12 cellular contexts compared by ENCODE assay signal in genomic region chr3:11583226-11583625, GRCh38.
A peak's percentile ranks its signal among the peaks of the same experiment; 100 is the strongest.
DNase-seq lines count a peak whose midpoint lies in the region; ATAC-seq and TF ChIP-seq lines count a peak whose summit lies in the region.
"Had no signal": no experiment of that assay in that cellular context is flagged by ENCODE, and none has a peak within 500 bp of the region (broad histone marks: within the 10 kb centered on the region; RNA-seq: fewer than 3 reads in every experiment).

No MANE protein-coding gene starts in this region.

- peaks cover 39% of the 10 kb centered on the region for H4K20me1 ChIP-seq in neural progenitor cell (ENCODE audit: low read depth)

- H3K9ac ChIP-seq in neural progenitor cell = no peak overlapping the region

- no peaks in the 10 kb centered on the region for H3K9me3 ChIP-seq in RWPE2 (ENCODE audit: severe bottlenecking)
- H3K9me3 ChIP-seq in neural progenitor cell (ENCODE audit: low read depth) = no peaks in the 10 kb centered on the region

- H3K4me1 Mint-ChIP-seq in endothelial cell (ENCODE audit: unreplicated experiment) (peaks cover 72% of the 10 kb centered on the region), neural progenitor cell (peaks cover 80% of the 10 kb centered on the region)

- H3K4me3 Mint-ChIP-seq in endothelial cell (ENCODE audit: unreplicated experiment) = no peak overlapping the region
- H3K4me3 Mint-ChIP-seq in neural progenitor cell = peak overlapping the region; percentile 80

- H3K4me1 ChIP-seq in ACC112 (ENCODE audit: control insufficient read depth, insufficient read depth, low read length, unreplicated experiment) = peaks cover 44% of the 10 kb centered on the region
- peaks cover 40% of the 10 kb centered on the region for H3K4me1 ChIP-seq in RWPE2 (ENCODE audit: insufficient read depth, poor library complexity, severe bottlenecking)
- peaks cover 43% of the 10 kb centered on the region for H3K4me1 ChIP-seq in neural progenitor cell

- H3K36me3 ChIP-seq in ACC112 (ENCODE audit: insufficient read depth, low read length) (peaks cover 11% of the 10 kb centered on the region; the same call in 1 of the 2 replicates), RWPE2 (ENCODE audit: low read depth) (no peaks in the 10 kb centered on the region), neural progenitor cell (no peaks in the 10 kb centered on the region)

- H3K27me3 Mint-ChIP-seq in endothelial cell (ENCODE audit: unreplicated experiment) = peaks cover 7% of the 10 kb centered on the region
- H3K27me3 Mint-ChIP-seq in neural progenitor cell (ENCODE audit: insufficient read depth, low read depth) = peaks cover 2% of the 10 kb centered on the region

- peak overlapping the region; percentile 98 for H3K4me2 ChIP-seq in neural progenitor cell

- H3K36me3 Mint-ChIP-seq in endothelial cell (ENCODE audit: low read depth, unreplicated experiment) = peaks cover 33% of the 10 kb centered on the region
- H3K36me3 Mint-ChIP-seq in neural progenitor cell = peaks cover 42% of the 10 kb centered on the region

- H3K79me2 ChIP-seq in ACC112 (ENCODE audit: control insufficient read depth, insufficient read depth, low read length, unreplicated experiment) = peaks cover 93% of the 10 kb centered on the region
- peaks cover 99% of the 10 kb centered on the region for H3K79me2 ChIP-seq in neural progenitor cell (ENCODE audit: low read depth)

- H3K4me3 ChIP-seq in ACC112 (ENCODE audit: low read depth, low read length) = peak overlapping the region; percentile 78; the same call in 1 of the 2 replicates
- no peak overlapping the region for H3K4me3 ChIP-seq in RWPE2 (ENCODE audit: severe bottlenecking)
- peak overlapping the region; percentile 49 for H3K4me3 ChIP-seq in neural progenitor cell

- H3K27ac Mint-ChIP-seq in endothelial cell (ENCODE audit: unreplicated experiment) = peak overlapping the region; percentile 74
- H3K27ac Mint-ChIP-seq in neural progenitor cell = peak overlapping the region; percentile 94

- H2AFZ ChIP-seq in ACC112 (ENCODE audit: low read length, unreplicated experiment) = no peak overlapping the region
- no peak overlapping the region for H2AFZ ChIP-seq in neural progenitor cell (replicated peaks)

- H3K9me3 Mint-ChIP-seq in endothelial cell (ENCODE audit: unreplicated experiment) = no peaks in the 10 kb centered on the region
- H3K9me3 Mint-ChIP-seq in neural progenitor cell = peaks cover 3% of the 10 kb centered on the region

- H3F3A ChIP-seq in neural progenitor cell (ENCODE audit: low read depth) = peaks cover 36% of the 10 kb centered on the region

- no peak for DNase-seq in RWPE2 (ENCODE audit: low spot score)
- no peak for DNase-seq in endothelial cell (ENCODE audit: low spot score)
- no peak for DNase-seq in neural progenitor cell (ENCODE audit: low spot score)
- DNase-seq in GF-D8 (lab: John Stamatoyannopoulos, UW) = no peak
- DNase-seq in activated T-cell treated with anti-CD3 and anti-CD28 coated beads, Interleukin-2, amount 50 U/mL, for 48 hours = no peak
- DNase-seq: activated effector memory CD4-positive, alpha-beta T cell treated with Interleukin-2 at 50 U/mL for 16 hours; NCI-H1930; PC-3; stimulated activated CD8-positive, alpha-beta memory T cell treated with anti-CD3 and anti-CD28 coated beads, Interleukin-4, amount 100 ng/mL, for 48 hours had no signal

- ATAC-seq in RWPE2 (ENCODE audit: low read depth) = no peak
- no peak for ATAC-seq in HG03108 (IDR thresholded peaks at IDR 0.05; ENCODE audit: unreplicated experiment)
- ATAC-seq in HG03469 (IDR thresholded peaks at IDR 0.05; ENCODE audit: unreplicated experiment) = no peak
- ATAC-seq: PC-3 had no signal

- H3K27me3 ChIP-seq in ACC112 (ENCODE audit: insufficient read depth, low read length) (no peaks in the 10 kb centered on the region), RWPE2 (ENCODE audit: insufficient read depth, poor library complexity, severe bottlenecking) (no peaks in the 10 kb centered on the region), neural progenitor cell (no peaks in the 10 kb centered on the region)

- H3K27ac ChIP-seq in ACC112 (ENCODE audit: low read depth, low read length) (peak overlapping the region; percentile 86), RWPE2 (ENCODE audit: poor library complexity, severe bottlenecking) (peak overlapping the region; percentile 65), neural progenitor cell (peak overlapping the region; percentile 93)

- TF ChIP-seq CTCF in RWPE2 (IDR thresholded peaks at IDR 0.05; ENCODE audit: poor library complexity, severe bottlenecking) (no peak), endothelial cell (IDR thresholded peaks at IDR 0.05; ENCODE audit: unreplicated experiment) (no peak), neural progenitor cell (IDR thresholded peaks at IDR 0.05) (no peak)
